21 cellular contexts compared by ENCODE assay signal in the genomic region with DNA sequence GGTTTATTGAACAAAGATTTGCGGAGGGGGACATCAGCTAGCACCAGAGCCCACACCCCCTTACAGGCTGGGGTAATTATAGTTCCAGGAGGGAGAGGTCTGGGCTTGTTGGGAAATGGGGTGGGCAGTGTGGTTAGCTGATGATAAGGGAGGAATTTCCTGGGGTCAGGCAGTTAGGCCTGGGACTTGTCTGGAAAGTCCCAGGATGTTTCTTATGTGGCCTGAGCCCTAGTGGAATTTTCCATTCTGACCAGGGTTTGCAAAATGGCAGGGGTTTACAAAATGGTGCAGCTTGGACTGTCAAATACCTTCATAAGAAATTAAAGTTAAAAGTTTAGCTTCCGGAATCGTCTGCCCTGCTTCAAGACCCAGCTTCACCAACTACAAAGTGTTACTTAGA.
DNase-seq lines count a peak whose midpoint lies in the region; TF ChIP-seq lines count a peak whose summit lies in the region.
"Had no signal": no experiment of that assay in that cellular context is flagged by ENCODE, and none has a peak within 500 bp of the region (broad histone marks: within the 10 kb centered on the region; RNA-seq: fewer than 3 reads in every experiment).

No MANE protein-coding gene starts in this region.

- H3K27ac ChIP-seq in smooth muscle cell (ENCODE audit: low read depth) = peak overlapping the region; percentile 87
- H3K27ac ChIP-seq: gastroesophageal sphincter had no signal

- H3K27me3 ChIP-seq in adipocyte (replicated peaks; ENCODE audit: control insufficient read depth, insufficient read depth, low read length) (no peaks in the 10 kb centered on the region), smooth muscle cell (ENCODE audit: low read depth) (no peaks in the 10 kb centered on the region)
- H3K27me3 ChIP-seq: gastroesophageal sphincter, spleen had no signal

- H3K36me3 ChIP-seq in adipocyte (ENCODE audit: control insufficient read depth, insufficient read depth, low read length, severe bottlenecking) (no peaks in the 10 kb centered on the region), smooth muscle cell (ENCODE audit: low read depth) (no peaks in the 10 kb centered on the region)
- H3K36me3 ChIP-seq: gastroesophageal sphincter, spleen had no signal

- TF ChIP-seq CTCF in fibroblast of pulmonary artery (IDR thresholded peaks at IDR 0.05; ENCODE audit: low read length, missing control alignments) (no peak), smooth muscle cell (IDR thresholded peaks at IDR 0.05; ENCODE audit: borderline replicate concordance, insufficient read depth, poor library complexity, severe bottlenecking) (no peak)

- no peak overlapping the region for H3K4me3 ChIP-seq in adipocyte (ENCODE audit: low read length)
- H3K4me3 ChIP-seq in fibroblast of pulmonary artery (replicated peaks; ENCODE audit: low read depth, low read length) = no peak overlapping the region
- no peak overlapping the region for H3K4me3 ChIP-seq in smooth muscle cell
- H3K4me3 ChIP-seq: coronary artery, gastroesophageal sphincter, spleen had no signal

- DNase-seq in H4 (ENCODE audit: low spot score) (peak; percentile 14), adipocyte (ENCODE audit: low read depth) (peak; percentile 3), fibroblast of pulmonary artery (ENCODE audit: low read depth) (peak; percentile 42), smooth muscle cell (lab: John Stamatoyannopoulos, UW; ENCODE audit: unreplicated experiment) (no peak), NCI-H2171 treated with DMSO at 0.1 percent for 48 hours (lab: John Stamatoyannopoulos, UW) (no peak)
- DNase-seq in activated CD4-positive, alpha-beta T cell treated with anti-CD3 and anti-CD28 coated beads for 1 hour = no peak
- DNase-seq in stimulated activated CD4-positive, alpha-beta T cell treated with anti-CD3 and anti-CD28 coated beads, Interleukin-2, amount 100 ng/mL, for 24 hours = no peak
- DNase-seq: activated CD4-positive, alpha-beta T cell treated with anti-CD3 and anti-CD28 coated beads, Interleukin-2, amount 10 ng/mL, durations not matched to agents 7 days and 5 days; activated CD8-positive, alpha-beta memory T cell treated with anti-CD3 and anti-CD28 coated beads, Interleukin-2, amount 50 U/mL, for 4 hours; activated effector memory CD4-positive, alpha-beta T cell treated with Interleukin-2 at 50 U/mL for 16 hours; amygdala; left cardiac atrium; midbrain; NCI-H1092 treated with DMSO at 0.1 percent for 48 hours; NCI-H2107; NCI-H524; SHP77; spleen; substantia nigra had no signal

- H3K9me3 ChIP-seq in adipocyte (ENCODE audit: control insufficient read depth, low read length) = no peaks in the 10 kb centered on the region
- H3K9me3 ChIP-seq in smooth muscle cell (replicated peaks; ENCODE audit: low read depth) = no peaks in the 10 kb centered on the region
- H3K9me3 ChIP-seq: gastroesophageal sphincter, spleen had no signal

- no peaks in the 10 kb centered on the region for H3K79me2 ChIP-seq in smooth muscle cell (ENCODE audit: low read depth)

- peaks cover 5% of the 10 kb centered on the region for H3F3A ChIP-seq in smooth muscle cell (ENCODE audit: low read depth)

- no peaks in the 10 kb centered on the region for H4K20me1 ChIP-seq in smooth muscle cell (ENCODE audit: low read depth)

- H3K9ac ChIP-seq in adipocyte (ENCODE audit: low read length) (no peak overlapping the region), smooth muscle cell (ENCODE audit: low read depth) (peak overlapping the region; percentile 12)

- 63% methylated on average over 3 of the region's 3 CpGs for WGBS in smooth muscle cell (ENCODE audit: low lambda C conversion rate)

- no peaks in the 10 kb centered on the region for H3K4me1 ChIP-seq in adipocyte (ENCODE audit: control insufficient read depth, insufficient read depth, low read length)
- peaks cover 13% of the 10 kb centered on the region for H3K4me1 ChIP-seq in smooth muscle cell (ENCODE audit: low read depth)
- H3K4me1 ChIP-seq: gastroesophageal sphincter, spleen had no signal

- H2AFZ ChIP-seq in smooth muscle cell (ENCODE audit: low read depth) = peak overlapping the region; percentile 92

- H3K4me2 ChIP-seq in smooth muscle cell = peak overlapping the region; percentile 76

Comparison
In these comparisons a context has a peak if more than half of its experiments do, and no peak if none do; other contexts are left out.
1. DNase-seq: peak in H4 (single experiment), adipocyte (single experiment) and fibroblast of pulmonary artery (single experiment); none in smooth muscle cell (single experiment), activated CD4-positive, alpha-beta T cell treated with anti-CD3 and anti-CD28 coated beads for 1 hour (single experiment), stimulated activated CD4-positive, alpha-beta T cell treated with anti-CD3 and anti-CD28 coated beads, Interleukin-2, amount 100 ng/mL, for 24 hours (0 of 2) and NCI-H2171 treated with DMSO at 0.1 percent for 48 hours (single experiment).